11 cellular contexts compared by ENCODE assay signal in the genomic region with DNA sequence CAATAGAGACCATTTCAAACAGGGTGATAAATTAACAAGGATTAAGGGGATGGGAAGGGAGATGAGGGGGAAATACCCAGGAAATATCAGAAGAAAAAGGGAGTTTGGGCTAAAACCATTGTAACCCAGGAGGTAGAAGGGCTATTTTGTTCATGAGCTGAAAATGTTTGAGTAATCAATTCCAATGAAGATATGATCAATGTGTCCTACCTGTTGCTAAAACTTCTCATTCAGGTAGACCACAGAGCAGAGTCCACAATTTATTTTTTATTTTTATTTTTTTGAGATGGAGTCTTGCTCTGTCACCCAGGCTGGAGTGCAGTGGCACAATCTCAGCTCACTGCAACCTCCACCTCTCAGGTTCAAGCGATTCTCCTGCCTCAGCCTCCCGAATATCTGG. TPM values are rescaled to one million over a fixed set of nuclear protein-coding genes. Genes with fewer than 3 reads are reported as not detected.
"Had no signal": no experiment of that assay in that cellular context is flagged by ENCODE, and none has a peak within 500 bp of the region (broad histone marks: within the 10 kb centered on the region; RNA-seq: fewer than 3 reads in every experiment).

No MANE protein-coding gene starts in this region.

RNA-seq across cellular contexts. Expression of gene KLHL10, which starts 1.8 kb away (rescaled TPM):
- total RNA-seq: activated naive CD4-positive, alpha-beta T cell treated with anti-CD3 and anti-CD28 coated beads for 36 hours; activated naive CD8-positive, alpha-beta T cell treated with anti-CD3 and anti-CD28 coated beads, Interleukin-2, amount 10 ng/mL, durations not matched to agents 7 days and 5 days; activated T-cell treated with anti-CD3 and anti-CD28 coated beads, Interleukin-2, amount 50 U/mL, for 4 hours; activated T-helper 1 cell treated with anti-CD3 and anti-CD28 coated beads, Interleukin-12 subunit alpha, Interleukin-12 subunit beta, Interleukin-2, Interleukin-4 antibody, amounts not matched to agents 30 ng/mL and 10 ng/mL and 1 ng/mL, durations not matched to agents 14 hours and 24 hours and 36 hours; ascending aorta; astrocyte; body of pancreas; cardiac septum; cerebellum; chondrocyte had no signal
- polyA plus RNA-seq: cardiac muscle cell had no signal
